In genomic region chr1:58152709-58153108, GRCh38 we compare ENCODE assay signal across 2 cellular contexts.
TF ChIP-seq lines count a peak whose summit lies in the region.

No MANE protein-coding gene starts in this region.

TF ChIP-seq in liver, 16 proteins besides CTCF, POLR2A, EP300 and RAD21 (continued from another document):
- TF ChIP-seq ATF3 (IDR thresholded peaks at IDR 0.05) (no peak), FOXA2 (IDR thresholded peaks at IDR 0.05) (peak; percentile 39), MAX (IDR thresholded peaks at IDR 0.05) (peak; percentile 46), REST (IDR thresholded peaks at IDR 0.05) (no peak)

TF ChIP-seq in HepG2, 621 proteins besides CTCF, POLR2A, EP300 and RAD21 (continued from another document):
- TF ChIP-seq ZHX2 (IDR thresholded peaks at IDR 0.05; ENCODE audit: low read depth), result no peak
- TF ChIP-seq ZHX2 (CRISPR knock-in tag; IDR thresholded peaks at IDR 0.05; ENCODE audit: borderline replicate concordance), result no peak
- no peak for TF ChIP-seq ZNF547 (CRISPR knock-in tag; IDR thresholded peaks at IDR 0.05)
- no peak for TF ChIP-seq U2AF2 (IDR thresholded peaks at IDR 0.05; ENCODE audit: low read depth, low read length)
- TF ChIP-seq ZBTB49 (CRISPR knock-in tag; IDR thresholded peaks at IDR 0.05; ENCODE audit: borderline replicate concordance), result no peak
- TF ChIP-seq IKZF5 (CRISPR knock-in tag; IDR thresholded peaks at IDR 0.05), result no peak
- TF ChIP-seq ZBTB25 (CRISPR knock-in tag; IDR thresholded peaks at IDR 0.05), result no peak
- no peak for TF ChIP-seq SRY (CRISPR knock-in tag; IDR thresholded peaks at IDR 0.05)
- TF ChIP-seq ZBTB14 (CRISPR knock-in tag; IDR thresholded peaks at IDR 0.05), result no peak
- TF ChIP-seq ZNF20 (CRISPR knock-in tag; IDR thresholded peaks at IDR 0.05), result no peak
- no peak for TF ChIP-seq RBAK (CRISPR knock-in tag; IDR thresholded peaks at IDR 0.05)
- TF ChIP-seq JARID2 (CRISPR knock-in tag; IDR thresholded peaks at IDR 0.05; ENCODE audit: insufficient replicate concordance), result no peak
- no peak for TF ChIP-seq ARID3A (IDR thresholded peaks at IDR 0.05; ENCODE audit: low read depth, low read length)
